Comparison of ENCODE assay signal across 8 cellular contexts in genomic region chr15:101252836-101253235, GRCh38. TPM values are rescaled to one million over a fixed set of nuclear protein-coding genes. Genes with fewer than 3 reads are reported as not detected.
A peak's percentile ranks its signal among the peaks of the same experiment; 100 is the strongest.
DNase-seq lines count a peak whose midpoint lies in the region; ATAC-seq and TF ChIP-seq lines count a peak whose summit lies in the region.

No MANE protein-coding gene starts in this region.

- no peaks in the 10 kb centered on the region for H3F3A ChIP-seq in PC-3 (ENCODE audit: low read length, unreplicated experiment)

- POLR2A ChIA-PET in PC-3 (lab: Charles Lee; ENCODE audit: unreplicated experiment), result no interaction called here

- intact Hi-C loops in PC-3 (cut with micrococcal nuclease), result loop anchor here (5.0 kb wide), 2 partner anchors 51 to 66 kb away; no protein-coding TSS in a partner anchor

- H3K9me3 ChIP-seq in PC-3 (ENCODE audit: low read length), result no peaks in the 10 kb centered on the region
- no peaks in the 10 kb centered on the region for H3K9me3 ChIP-seq in fibroblast of lung (ENCODE audit: control insufficient read depth, insufficient read depth, low read depth, low read length)
- H3K9me3 ChIP-seq in skeletal muscle satellite cell (replicated peaks; ENCODE audit: low read length), result no peaks in the 10 kb centered on the region

- H3K4me2 ChIP-seq in PC-3 (ENCODE audit: low read length) (peak overlapping the region; percentile 87), fibroblast of lung (ENCODE audit: extremely low read depth, insufficient read depth, low read length) (peak overlapping the region; percentile 99), skeletal muscle satellite cell (ENCODE audit: low read length) (peak overlapping the region; percentile 90)

- peak overlapping the region; percentile 57 for H3K9ac ChIP-seq in PC-3 (ENCODE audit: low read length)
- peak overlapping the region; percentile 87 for H3K9ac ChIP-seq in fibroblast of lung (ENCODE audit: insufficient read depth, low read length)
- H3K9ac ChIP-seq in skeletal muscle satellite cell (ENCODE audit: low read depth, low read length), result peak overlapping the region; percentile 83

- ATAC-seq in GM21447 (IDR thresholded peaks at IDR 0.05; ENCODE audit: unreplicated experiment) (peak; percentile 4), PC-3 (no peak; the same call in 1 of the 2 replicates), GM18519 (IDR thresholded peaks at IDR 0.05; ENCODE audit: low FRiP score, unreplicated experiment) (no peak), HG03521 (IDR thresholded peaks at IDR 0.05; ENCODE audit: unreplicated experiment) (no peak)

- H2AFZ ChIP-seq in PC-3 (ENCODE audit: low read length), result peak overlapping the region; percentile 79
- H2AFZ ChIP-seq in fibroblast of lung (ENCODE audit: low read length), result no peak overlapping the region

- H3K36me3 ChIP-seq in PC-3 (ENCODE audit: low read depth, low read length) (peaks cover under 1% of the 10 kb centered on the region; the same call in 1 of the 2 replicates), fibroblast of lung (ENCODE audit: control insufficient read depth, insufficient read depth, low read length) (no peaks in the 10 kb centered on the region), skeletal muscle satellite cell (ENCODE audit: insufficient read depth, low read length) (no peaks in the 10 kb centered on the region)

- no peaks in the 10 kb centered on the region for H3K9me2 ChIP-seq in PC-3 (replicated peaks; ENCODE audit: low read length)

- peaks cover 14% of the 10 kb centered on the region for H4K20me1 ChIP-seq in PC-3 (ENCODE audit: low read length)
- no peaks in the 10 kb centered on the region for H4K20me1 ChIP-seq in fibroblast of lung (ENCODE audit: control insufficient read depth, extremely low read depth, insufficient read depth, low read length)

- H3K27ac ChIP-seq in PC-3 (ENCODE audit: low read length) (no peak overlapping the region), fibroblast of lung (ENCODE audit: insufficient read depth, low read length) (peak overlapping the region; percentile 91)

- H3K4me3 ChIP-seq in PC-3 (ENCODE audit: low read length), result peak overlapping the region; percentile 75
- H3K4me3 ChIP-seq in fibroblast of lung (replicated peaks in 1 of 4; ENCODE audit: control extremely low read depth in 1 of 4, insufficient read depth in 1 of 4, low read depth in 3 of 4, low read length in 4 of 4), result peak overlapping the region; percentile 63 to 85 (median 68)
- H3K4me3 ChIP-seq in skeletal muscle satellite cell (ENCODE audit: low read length), result peak overlapping the region; percentile 89

- no TSS peak for BruUV-seq in PC-3 (replicated peaks; lab: Mats Ljungman, UMichigan)

- CTCF ChIA-PET in PC-3 (lab: Charles Lee), result no interaction called here

- TF ChIP-seq CTCF in PC-3 (conservative IDR thresholded peaks at IDR 0.05; ENCODE audit: low read depth, low read length), result no peak
- no peak for TF ChIP-seq CTCF in fibroblast of lung (conservative IDR thresholded peaks at IDR 0.05 in 1 of 2, IDR thresholded peaks at IDR 0.05 in 1 of 2; ENCODE audit: low read depth in 1 of 2, low read length in 2 of 2)

- no peaks in the 10 kb centered on the region for H3K27me3 ChIP-seq in PC-3 (ENCODE audit: low read length)
- no peaks in the 10 kb centered on the region for H3K27me3 ChIP-seq in fibroblast of lung (ENCODE audit: control insufficient read depth, insufficient read depth, low read length)
- no peaks in the 10 kb centered on the region for H3K27me3 ChIP-seq in skeletal muscle satellite cell (ENCODE audit: control insufficient read depth, insufficient read depth, low read length)

- peak; percentile 15 for DNase-seq in PC-3
- DNase-seq in fibroblast of lung (ENCODE audit: low read depth in 2 of 2), result no peak
- DNase-seq in SW480 (ENCODE audit: low spot score), result no peak
- no peak for DNase-seq in activated CD4-positive, alpha-beta T cell treated with anti-CD3 and anti-CD28 coated beads for 48 hours

- H3K79me2 ChIP-seq in PC-3 (ENCODE audit: low read length) (peaks cover 32% of the 10 kb centered on the region), fibroblast of lung (ENCODE audit: control insufficient read depth, insufficient read depth, low read length) (peaks cover 35% of the 10 kb centered on the region)

- H3K4me1 ChIP-seq in PC-3 (ENCODE audit: insufficient read depth, low read length) (peaks cover 11% of the 10 kb centered on the region), fibroblast of lung (ENCODE audit: control insufficient read depth, extremely low read depth, insufficient read depth, low read length) (peaks cover 11% of the 10 kb centered on the region), skeletal muscle satellite cell (ENCODE audit: control insufficient read depth, insufficient read depth, low read length) (peaks cover 22% of the 10 kb centered on the region)

RNA-seq across cellular contexts. Expression of gene CHSY1, which starts 1.0 kb away (rescaled TPM):
- 13.8 and 19.5 TPM in 2 replicates for total RNA-seq in PC-3 (2014; rRNA removed)
- total RNA-seq in fibroblast of lung, result 26.7 and 28.6 TPM in 2 replicates
- polyA plus RNA-seq in fibroblast of lung, result 52.1 and 57.0 TPM in 2 replicates
- polyA plus RNA-seq in fibroblast of lung (2012), result 33.9 and 40.6 TPM in 2 replicates
- polyA minus RNA-seq in fibroblast of lung (ENCODE audit: low replicate concordance), result 31.2 and 42.2 TPM in 2 replicates
- 21.8 and 24.5 TPM in 2 replicates for total RNA-seq in skeletal muscle satellite cell (2012; rRNA removed)

RNA-seq across cellular contexts. Expression of gene SELENOS, which starts 24.4 kb away (rescaled TPM):
- total RNA-seq in PC-3 (2014; rRNA removed), result 40.1 and 47.0 TPM in 2 replicates
- total RNA-seq in fibroblast of lung, result 59.8 and 66.2 TPM in 2 replicates
- polyA plus RNA-seq in fibroblast of lung, result 105 and 130 TPM in 2 replicates
- polyA plus RNA-seq in fibroblast of lung (2012), result 73.5 and 86.1 TPM in 2 replicates
- polyA minus RNA-seq in fibroblast of lung (ENCODE audit: low replicate concordance), result 14.9 and 19.2 TPM in 2 replicates
- total RNA-seq in skeletal muscle satellite cell (2012; rRNA removed), result 62.3 and 73.8 TPM in 2 replicates

RNA-seq across cellular contexts. Expression of gene SNRPA1, which starts 42.2 kb away (rescaled TPM):
- total RNA-seq in PC-3 (2014; rRNA removed) (66.1 and 68.2 TPM in 2 replicates), fibroblast of lung (7.7 and 12.9 TPM in 2 replicates)
- 90.3 and 118 TPM in 2 replicates for polyA plus RNA-seq in fibroblast of lung
- 55.7 and 70.8 TPM in 2 replicates for polyA plus RNA-seq in fibroblast of lung (2012)
- polyA minus RNA-seq in fibroblast of lung (ENCODE audit: low replicate concordance), result 5.2 and 5.3 TPM in 2 replicates
- 16.0 and 25.8 TPM in 2 replicates for total RNA-seq in skeletal muscle satellite cell (2012; rRNA removed)
